Comparison of ENCODE assay signal across 10 cellular contexts in the genomic region with DNA sequence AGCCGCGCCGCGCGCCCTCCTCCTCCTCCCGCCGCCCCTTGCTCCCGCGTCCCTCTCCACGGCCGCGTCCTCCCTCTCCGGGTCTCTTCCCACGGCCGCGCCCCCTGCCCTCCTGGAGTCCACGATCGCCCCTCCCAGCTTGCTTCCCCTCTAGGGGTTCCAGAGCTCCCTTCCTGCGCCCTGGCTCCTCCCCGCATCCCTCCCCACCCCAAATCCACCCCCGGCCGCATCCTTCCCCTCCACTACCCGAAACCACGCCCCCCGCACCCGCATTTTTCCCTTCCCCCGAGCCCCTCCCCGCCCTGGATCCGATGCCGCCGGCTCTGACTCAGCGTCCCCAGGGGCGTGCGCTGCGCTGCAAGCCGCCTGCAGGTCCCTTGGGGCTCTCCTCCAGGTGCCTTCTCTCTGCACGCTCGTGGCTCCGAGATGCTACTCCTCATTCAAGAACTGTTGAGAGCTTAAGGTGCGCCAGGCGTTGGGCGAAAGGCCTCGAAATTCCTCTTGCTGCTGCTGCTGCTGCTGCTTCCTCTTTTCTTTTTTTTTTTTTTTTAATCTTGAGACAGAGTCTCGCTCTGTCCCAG. TPM values are rescaled to one million over a fixed set of nuclear protein-coding genes. Genes with fewer than 3 reads are reported as not detected.
DNase-seq lines count a peak whose midpoint lies in the region; ATAC-seq, FAIRE-seq and TF ChIP-seq lines count a peak whose summit lies in the region.
"Had no signal": no experiment of that assay in that cellular context is flagged by ENCODE, and none has a peak within 500 bp of the region (broad histone marks: within the 10 kb centered on the region; RNA-seq: fewer than 3 reads in every experiment).

No MANE protein-coding gene starts in this region.

- peak overlapping the region; percentile 42 for H4K91ac ChIP-seq in trophoblast cell (ENCODE audit: low read depth, low read length)

- peak overlapping the region; percentile 25 for H3K4me3 ChIP-seq in OCI-LY1 (ENCODE audit: low read depth, low read length, poor library complexity, severe bottlenecking)
- H3K4me3 ChIP-seq in fibroblast of villous mesenchyme (ENCODE audit: low read depth, low read length) = peak overlapping the region; percentile 54
- H3K4me3 ChIP-seq in trophoblast cell (ENCODE audit: low read depth, low read length) = peak overlapping the region; percentile 66
- H3K4me3 ChIP-seq: right lobe of liver had no signal

- no peak overlapping the region for H2BK12ac ChIP-seq in trophoblast cell (ENCODE audit: low read length)

- no peak overlapping the region for H3K18ac ChIP-seq in trophoblast cell (ENCODE audit: low read length)

- H3K9ac ChIP-seq in OCI-LY1 (ENCODE audit: low read length) (no peak overlapping the region), trophoblast cell (ENCODE audit: low read length) (no peak overlapping the region)

- H3K36me3 ChIP-seq in OCI-LY1 (ENCODE audit: insufficient read depth, low read length) = no peaks in the 10 kb centered on the region
- H3K36me3 ChIP-seq in trophoblast cell (ENCODE audit: control insufficient read depth in 1 of 2, insufficient read depth in 2 of 2, low read length in 2 of 2) = no peaks in the 10 kb centered on the region
- H3K36me3 ChIP-seq: right lobe of liver had no signal

- no peaks in the 10 kb centered on the region for H4K20me1 ChIP-seq in OCI-LY1 (ENCODE audit: insufficient read depth, low read length)

- H3K27me3 ChIP-seq in OCI-LY1 (ENCODE audit: insufficient read depth, low read length) = peaks cover 18% of the 10 kb centered on the region; the same call in 1 of the 2 replicates
- H3K27me3 ChIP-seq in trophoblast cell (ENCODE audit: insufficient read depth, low read length) = peaks cover 25% of the 10 kb centered on the region

- H2AFZ ChIP-seq in OCI-LY1 (ENCODE audit: low read length) = no peak overlapping the region
- H2AFZ ChIP-seq in trophoblast cell (ENCODE audit: insufficient read depth, low read length, poor library complexity) = peak overlapping the region; percentile 8

- peaks cover 4% of the 10 kb centered on the region for H3K79me1 ChIP-seq in trophoblast cell (ENCODE audit: low read length)

- WGBS in trophoblast cell (ENCODE audit: extremely low coverage, insufficient coverage, insufficient read length) = no CpG with 5 or more reads among the region's 44 CpGs

- H2BK5ac ChIP-seq in trophoblast cell (ENCODE audit: low read depth, low read length, poor library complexity) = no peak overlapping the region

- no peak overlapping the region for H3K4ac ChIP-seq in trophoblast cell (ENCODE audit: low read depth, low read length)

- no peak overlapping the region for H3K14ac ChIP-seq in trophoblast cell (ENCODE audit: low read length)

- H3K9me2 ChIP-seq in OCI-LY1 (ENCODE audit: low read depth, low read length) = no peaks in the 10 kb centered on the region

- DNase-seq in NCI-H526 (lab: John Stamatoyannopoulos, UW) (peak; percentile 25 to 72), NCI-H526 treated with DMSO at 0.1 percent for 48 hours (lab: John Stamatoyannopoulos, UW) (no peak), fibroblast of villous mesenchyme (ENCODE audit: low read depth) (no peak), trophoblast cell (peak; percentile 38 to 46), urothelium cell line (ENCODE audit: low spot score) (peak; percentile 97)
- DNase-seq in activated T-helper 9 cell treated with anti-CD3 and anti-CD28 coated beads, Interleukin-2, amount 50 U/mL, for 16 hours (ENCODE audit: low read depth) = peak; percentile 62

- no peak overlapping the region for H4K12ac ChIP-seq in trophoblast cell (ENCODE audit: low read depth, low read length)

- H3K79me2 ChIP-seq in OCI-LY1 (ENCODE audit: insufficient read depth, low read length) (no peaks in the 10 kb centered on the region), trophoblast cell (ENCODE audit: control insufficient read depth, insufficient read depth, low read length, poor library complexity) (peaks cover 2% of the 10 kb centered on the region)

- H3K9me3 ChIP-seq in OCI-LY1 (ENCODE audit: low read length) (no peaks in the 10 kb centered on the region), trophoblast cell (ENCODE audit: insufficient read depth, low read depth, low read length) (peaks cover 1% of the 10 kb centered on the region)
- H3K9me3 ChIP-seq: right lobe of liver had no signal

- H3F3A ChIP-seq in OCI-LY1 (ENCODE audit: insufficient read depth, low read length) = 0 out of 2 replicates have a peak, but pooled peaks cover 3% of the 10 kb centered on the region

- no peak overlapping the region for H3K23ac ChIP-seq in trophoblast cell (ENCODE audit: low read length)

- no peak overlapping the region for H2AK5ac ChIP-seq in trophoblast cell (ENCODE audit: low read length)

- H4K8ac ChIP-seq in trophoblast cell (ENCODE audit: low read depth, low read length) = no peak overlapping the region

- TF ChIP-seq CTCF in OCI-LY1 (IDR thresholded peaks at IDR 0.05; ENCODE audit: low read length) (no peak), fibroblast of villous mesenchyme (IDR thresholded peaks at IDR 0.05; ENCODE audit: insufficient read depth, low read depth, low read length) (no peak)

- peak; percentile 61 for ATAC-seq in HG03097 (IDR thresholded peaks at IDR 0.05; ENCODE audit: low FRiP score, unreplicated experiment)

- no peak overlapping the region for H3K27ac ChIP-seq in OCI-LY1 (ENCODE audit: low read depth, low read length, poor library complexity, severe bottlenecking)
- H3K27ac ChIP-seq in trophoblast cell (ENCODE audit: low read depth, low read length) = no peak overlapping the region
- H3K27ac ChIP-seq: right lobe of liver had no signal

- H2BK120ac ChIP-seq in trophoblast cell (ENCODE audit: insufficient read depth, low read length, poor library complexity) = no peak overlapping the region

- H3K4me1 ChIP-seq in OCI-LY1 (ENCODE audit: insufficient read depth, low read length, severe bottlenecking) (peaks cover 10% of the 10 kb centered on the region), trophoblast cell (ENCODE audit: control insufficient read depth in 1 of 2, insufficient read depth in 2 of 2, low read length in 2 of 2) (peaks cover 18 to 23% of the 10 kb centered on the region in 2 experiments)
- H3K4me1 ChIP-seq: right lobe of liver had no signal

- FAIRE-seq in urothelium cell line (lab: Jason Lieb, UNC) = peak; percentile 98
- FAIRE-seq: G401.6 had no signal

- peak overlapping the region; percentile 50; the same call in 1 of the 2 replicates for H3K4me2 ChIP-seq in OCI-LY1 (ENCODE audit: low read length)
- peak overlapping the region; percentile 74 for H3K4me2 ChIP-seq in trophoblast cell (ENCODE audit: low read length)

RNA-seq across cellular contexts. Expression of gene TMEM130, which starts 0.3 kb away (rescaled TPM):
- 1.3 and 1.9 TPM in 2 replicates for total RNA-seq in fibroblast of villous mesenchyme
- polyA plus RNA-seq in trophoblast cell (2013) = 0.19 and 0.29 TPM in 2 replicates
- total RNA-seq: right lobe of liver had no signal

RNA-seq across cellular contexts. Expression of gene TRRAP, which starts 8.2 kb away (rescaled TPM):
- 18.7 and 20.3 TPM in 2 replicates for total RNA-seq in fibroblast of villous mesenchyme
- 14.2 and 14.8 TPM in 2 replicates for polyA plus RNA-seq in trophoblast cell (2013)

Comparison
In these comparisons a context has a peak if more than half of its experiments do, and no peak if none do; other contexts are left out.
1. DNase-seq: peak in NCI-H526 (2 of 2), activated T-helper 9 cell treated with anti-CD3 and anti-CD28 coated beads, Interleukin-2, amount 50 U/mL, for 16 hours (single experiment), trophoblast cell (2 of 2) and urothelium cell line (single experiment); none in NCI-H526 treated with DMSO at 0.1 percent for 48 hours (single experiment) and fibroblast of villous mesenchyme (single experiment).
2. Peak in every context shown above with its lines, with median percentiles within 50 percentile points of each other: H3K4me3 ChIP-seq.